15 cellular contexts compared by ENCODE assay signal in the genomic region with DNA sequence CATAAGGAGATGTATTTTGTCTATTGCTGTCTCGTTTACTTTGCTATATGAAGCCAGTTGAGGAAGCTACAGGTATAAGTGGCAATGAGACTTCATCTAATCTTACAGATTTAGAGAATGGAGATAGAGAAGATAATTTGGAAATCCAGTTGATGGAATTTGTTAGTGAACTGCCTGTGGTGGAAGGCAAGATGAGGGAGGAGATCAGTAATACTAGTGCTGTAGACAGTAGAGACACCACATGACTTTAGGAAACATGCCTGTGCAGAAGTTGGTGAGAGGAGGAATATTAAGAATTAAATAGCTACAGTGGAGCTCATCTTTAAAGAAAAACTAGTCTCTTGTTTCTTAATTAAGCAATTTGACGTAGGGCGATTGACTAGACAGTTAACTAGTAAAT. TPM values are rescaled to one million over a fixed set of nuclear protein-coding genes. Genes with fewer than 3 reads are reported as not detected.
DNase-seq lines count a peak whose midpoint lies in the region; ATAC-seq, FAIRE-seq and TF ChIP-seq lines count a peak whose summit lies in the region.
"Had no signal": no experiment of that assay in that cellular context is flagged by ENCODE, and none has a peak within 500 bp of the region (broad histone marks: within the 10 kb centered on the region; RNA-seq: fewer than 3 reads in every experiment).

No MANE protein-coding gene starts in this region.

- TF ChIP-seq POLR2A in IMR-90 (IDR thresholded peaks at IDR 0.05; ENCODE audit: low read depth, low read length) (no peak), esophagus muscularis mucosa (IDR thresholded peaks at IDR 0.05; ENCODE audit: low read depth) (no peak)

- H3K9me1 ChIP-seq in IMR-90 (ENCODE audit: insufficient read depth, low read length): peaks cover 12% of the 10 kb centered on the region

- H2AFZ ChIP-seq in IMR-90 (replicated peaks; ENCODE audit: low read length, poor library complexity): no peak overlapping the region
- H2AFZ ChIP-seq in astrocyte (ENCODE audit: low read depth, low read length): no peak overlapping the region
- H2AFZ ChIP-seq in smooth muscle cell (ENCODE audit: low read depth): no peak overlapping the region

- peaks cover 57% of the 10 kb centered on the region for H3K36me3 Mint-ChIP-seq in activated CD4-positive, alpha-beta T cell treated with anti-CD3 and anti-CD28 coated beads, Interleukin-2, amount 10 ng/mL, durations not matched to agents 24 days and 14 days (ENCODE audit: low read depth)
- H3K36me3 Mint-ChIP-seq in astrocyte (ENCODE audit: low read depth, unreplicated experiment): no peaks in the 10 kb centered on the region

- CTCF ChIA-PET in IMR-90 (lab: Yijun Ruan, JAX): interaction anchor here (0.6 kb wide), 1 partner anchor 44 kb away, joined by 3 read pairs; no protein-coding TSS in a partner anchor

- FAIRE-seq in astrocyte (lab: Jason Lieb, UNC): no peak

- no peak overlapping the region for H4K5ac ChIP-seq in IMR-90 (ENCODE audit: low read depth, low read length)

- no peak for DNase-seq in activated CD4-positive, alpha-beta T cell treated with anti-CD3 and anti-CD28 coated beads, Interleukin-2, amount 10 ng/mL, durations not matched to agents 24 days and 14 days
- DNase-seq in activated CD4-positive, alpha-beta T cell treated with anti-CD3 and anti-CD28 coated beads, Interleukin-2, amount 50 U/mL, for 4 hours: no peak
- DNase-seq in IMR-90 (no peak), astrocyte (ENCODE audit: low read depth) (no peak), smooth muscle cell (lab: John Stamatoyannopoulos, UW; ENCODE audit: unreplicated experiment) (no peak), esophagus muscularis mucosa (ENCODE audit: extremely low spot score) (no peak)
- no peak for DNase-seq in stimulated activated naive CD4-positive, alpha-beta T cell treated with Interleukin-2 at 50 U/mL for 16 hours (lab: John Stamatoyannopoulos, UW)
- DNase-seq: activated CD4-positive, CD25-positive, alpha-beta regulatory T cell treated with anti-CD3 and anti-CD28 coated beads, Interleukin-2, amount 50 U/mL, for 72 hours; cortex of kidney; hippocampal formation; spleen had no signal

- no TSS peak for BruUV-seq in IMR-90 (replicated peaks; lab: Mats Ljungman, UMichigan)

- H3K9me3 ChIP-seq in IMR-90 (ENCODE audit: control insufficient read depth, insufficient read depth, low read length) (no peaks in the 10 kb centered on the region), astrocyte (ENCODE audit: insufficient read depth, low read depth, low read length) (no peaks in the 10 kb centered on the region), smooth muscle cell (replicated peaks; ENCODE audit: low read depth) (no peaks in the 10 kb centered on the region), esophagus muscularis mucosa (no peaks in the 10 kb centered on the region)
- H3K9me3 ChIP-seq: spleen had no signal

- peaks cover 12% of the 10 kb centered on the region for H3F3A ChIP-seq in smooth muscle cell (ENCODE audit: low read depth)

- ATAC-seq in IMR-90 (ENCODE audit: low read depth): no peak
- no peak for ATAC-seq in HG03025 (IDR thresholded peaks at IDR 0.05; ENCODE audit: low FRiP score, unreplicated experiment)

- no peak for TF ChIP-seq RAD21 in IMR-90 (IDR thresholded peaks at IDR 0.05; ENCODE audit: low read length)

- H3K27me3 Mint-ChIP-seq in activated CD4-positive, alpha-beta T cell treated with anti-CD3 and anti-CD28 coated beads, Interleukin-2, amount 10 ng/mL, durations not matched to agents 24 days and 14 days: no peaks in the 10 kb centered on the region
- no peaks in the 10 kb centered on the region for H3K27me3 Mint-ChIP-seq in astrocyte (ENCODE audit: low read depth, unreplicated experiment)
- H3K27me3 Mint-ChIP-seq: activated naive CD8-positive, alpha-beta T cell treated with anti-CD3 and anti-CD28 coated beads, Interleukin-2, amount 50 U/mL, for 24 hours had no signal

- H4K20me1 ChIP-seq in IMR-90 (ENCODE audit: insufficient read depth, low read length) (peaks cover 70% of the 10 kb centered on the region), astrocyte (ENCODE audit: insufficient read depth, low read length) (peaks cover 70% of the 10 kb centered on the region), smooth muscle cell (ENCODE audit: low read depth) (peaks cover 98% of the 10 kb centered on the region)

- no CpG with 5 or more reads among the region's 3 CpGs for WGBS in IMR-90 (ENCODE audit: extremely low coverage in 2 of 2, insufficient read length in 1 of 2), 2 experiments
- WGBS in smooth muscle cell (ENCODE audit: low lambda C conversion rate): 91% methylated on average over 3 of the region's 3 CpGs
- WGBS in esophagus muscularis mucosa: 100% methylated on average over 3 of the region's 3 CpGs

- no peak for TF ChIP-seq CTCF in IMR-90 (conservative IDR thresholded peaks at IDR 0.05; ENCODE audit: low read depth, low read length)
- TF ChIP-seq CTCF in astrocyte (IDR thresholded peaks at IDR 0.05; ENCODE audit: insufficient read depth, low read depth, low read length): no peak
- TF ChIP-seq CTCF in smooth muscle cell (IDR thresholded peaks at IDR 0.05; ENCODE audit: borderline replicate concordance, insufficient read depth, poor library complexity, severe bottlenecking): no peak
- no peak for TF ChIP-seq CTCF in esophagus muscularis mucosa (IDR thresholded peaks at IDR 0.05)

- H2BK20ac ChIP-seq in IMR-90 (ENCODE audit: low read depth, low read length): no peak overlapping the region

- no peak overlapping the region for H3K56ac ChIP-seq in IMR-90 (ENCODE audit: extremely low read depth, insufficient read depth, low read length)

- peak overlapping the region; percentile 63 for H2BK5ac ChIP-seq in IMR-90 (ENCODE audit: low read depth, low read length, poor library complexity, severe bottlenecking)

- in situ Hi-C loops in IMR-90 (cut with MboI; ENCODE audit: low sequenced_read_pairs): no loop called here

- no peak overlapping the region for H2BK15ac ChIP-seq in IMR-90 (ENCODE audit: low read depth, low read length)

- peaks cover 94% of the 10 kb centered on the region for H3K79me2 ChIP-seq in astrocyte (ENCODE audit: insufficient read depth, low read length)
- peaks cover 92% of the 10 kb centered on the region for H3K79me2 ChIP-seq in smooth muscle cell (ENCODE audit: low read depth)

- peak overlapping the region; percentile 23; the same call in 1 of the 2 replicates for H3K18ac ChIP-seq in IMR-90 (ENCODE audit: low read depth, low read length)

- H3K9me3 Mint-ChIP-seq in activated CD4-positive, alpha-beta T cell treated with anti-CD3 and anti-CD28 coated beads, Interleukin-2, amount 10 ng/mL, durations not matched to agents 24 days and 14 days: no peaks in the 10 kb centered on the region
- no peaks in the 10 kb centered on the region for H3K9me3 Mint-ChIP-seq in astrocyte (ENCODE audit: unreplicated experiment)
- H3K9me3 Mint-ChIP-seq: activated naive CD8-positive, alpha-beta T cell treated with anti-CD3 and anti-CD28 coated beads, Interleukin-2, amount 50 U/mL, for 24 hours had no signal

- H2AK9ac ChIP-seq in IMR-90 (replicated peaks; ENCODE audit: low read depth, low read length, poor library complexity): no peak overlapping the region

- peaks cover 22% of the 10 kb centered on the region for H3K4me1 ChIP-seq in IMR-90 (ENCODE audit: control insufficient read depth, insufficient read depth, low read length)
- peaks cover 20% of the 10 kb centered on the region for H3K4me1 ChIP-seq in astrocyte (ENCODE audit: insufficient read depth, low read length)
- peaks cover 41% of the 10 kb centered on the region for H3K4me1 ChIP-seq in smooth muscle cell (ENCODE audit: low read depth)
- H3K4me1 ChIP-seq in esophagus muscularis mucosa: peaks cover 20 to 67% (median 56%) of the 10 kb centered on the region in 4 donors

- H3K4me2 ChIP-seq in IMR-90 (ENCODE audit: low read depth, low read length): peak overlapping the region; percentile 37; the same call in 1 of the 2 replicates
- H3K4me2 ChIP-seq in astrocyte (ENCODE audit: low read length): peak overlapping the region; percentile 41
- peak overlapping the region; percentile 65 for H3K4me2 ChIP-seq in smooth muscle cell

- H3K9ac ChIP-seq in IMR-90 (ENCODE audit: low read depth, low read length) (no peak overlapping the region), astrocyte (ENCODE audit: low read length) (no peak overlapping the region), smooth muscle cell (ENCODE audit: low read depth) (no peak overlapping the region)

- POLR2A ChIA-PET in IMR-90 (lab: Charles Lee; ENCODE audit: unreplicated experiment): interaction anchor here (0.6 kb wide), 1 partner anchor 162 kb away, joined by 3 read pairs; no protein-coding TSS in a partner anchor

- peaks cover 2% of the 10 kb centered on the region; the same call in 1 of the 2 replicates for H3K36me3 ChIP-seq in IMR-90 (ENCODE audit: control insufficient read depth, insufficient read depth, low read length)
- H3K36me3 ChIP-seq in astrocyte (ENCODE audit: insufficient read depth, low read length): no peaks in the 10 kb centered on the region
- H3K36me3 ChIP-seq in smooth muscle cell (ENCODE audit: low read depth): no peaks in the 10 kb centered on the region
- no peaks in the 10 kb centered on the region for H3K36me3 ChIP-seq in esophagus muscularis mucosa
- H3K36me3 ChIP-seq: brain microvascular endothelial cell had no signal

- no peak overlapping the region for H2AK5ac ChIP-seq in IMR-90 (ENCODE audit: low read depth, low read length)

- no peak overlapping the region for H2BK120ac ChIP-seq in IMR-90 (ENCODE audit: low read depth, low read length)

- H4K8ac ChIP-seq in IMR-90 (ENCODE audit: low read depth in 2 of 2, low read length in 2 of 2): no peak overlapping the region

- H3K14ac ChIP-seq in IMR-90 (replicated peaks; ENCODE audit: low read depth, low read length): no peak overlapping the region

- H3K79me1 ChIP-seq in IMR-90 (ENCODE audit: low read depth in 1 of 2, low read length in 2 of 2): peaks cover 26 to 78% of the 10 kb centered on the region in 2 experiments

- no peak overlapping the region for H3K4me3 ChIP-seq in IMR-90 (ENCODE audit: insufficient read depth, low read depth, low read length)
- H3K4me3 ChIP-seq in astrocyte (ENCODE audit: insufficient read depth, low read depth, low read length): no peak overlapping the region
- no peak overlapping the region for H3K4me3 ChIP-seq in smooth muscle cell
- no peak overlapping the region for H3K4me3 ChIP-seq in esophagus muscularis mucosa
- H3K4me3 ChIP-seq: K562, spleen had no signal

- H3K4me1 Mint-ChIP-seq in activated CD4-positive, alpha-beta T cell treated with anti-CD3 and anti-CD28 coated beads, Interleukin-2, amount 10 ng/mL, durations not matched to agents 24 days and 14 days: peaks cover 57% of the 10 kb centered on the region
- peaks cover 38% of the 10 kb centered on the region for H3K4me1 Mint-ChIP-seq in astrocyte (ENCODE audit: low read depth, unreplicated experiment)

- dilution Hi-C loops in IMR-90 (cut with HindIII; ENCODE audit: low sequenced_read_pairs, unreplicated experiment): no loop called here

- H3K23ac ChIP-seq in IMR-90 (ENCODE audit: low read depth, low read length): no peak overlapping the region

- H4K91ac ChIP-seq in IMR-90 (ENCODE audit: insufficient read depth, low read depth, low read length): no peak overlapping the region

- H3K27me3 ChIP-seq in IMR-90 (ENCODE audit: control insufficient read depth, insufficient read depth, low read length) (no peaks in the 10 kb centered on the region), astrocyte (ENCODE audit: insufficient read depth, low read length) (no peaks in the 10 kb centered on the region), smooth muscle cell (ENCODE audit: low read depth) (no peaks in the 10 kb centered on the region), esophagus muscularis mucosa (no peaks in the 10 kb centered on the region)
- H3K27me3 ChIP-seq: brain microvascular endothelial cell, spleen had no signal

- H3K27ac Mint-ChIP-seq in activated CD4-positive, alpha-beta T cell treated with anti-CD3 and anti-CD28 coated beads, Interleukin-2, amount 10 ng/mL, durations not matched to agents 24 days and 14 days: peak overlapping the region; percentile 6
- H3K27ac Mint-ChIP-seq in astrocyte (ENCODE audit: unreplicated experiment): no peak overlapping the region

- H3K4ac ChIP-seq in IMR-90 (ENCODE audit: low read depth, low read length): no peak overlapping the region

- no peak for TF ChIP-seq EP300 in esophagus muscularis mucosa (IDR thresholded peaks at IDR 0.05)

- H3K4me3 Mint-ChIP-seq in activated CD4-positive, alpha-beta T cell treated with anti-CD3 and anti-CD28 coated beads, Interleukin-2, amount 10 ng/mL, durations not matched to agents 24 days and 14 days: peak overlapping the region; percentile 9
- no peak overlapping the region for H3K4me3 Mint-ChIP-seq in astrocyte (ENCODE audit: unreplicated experiment)
- H3K4me3 Mint-ChIP-seq: activated naive CD8-positive, alpha-beta T cell treated with anti-CD3 and anti-CD28 coated beads, Interleukin-2, amount 50 U/mL, for 24 hours had no signal

- intact Hi-C loops in activated CD4-positive, alpha-beta T cell treated with anti-CD3 and anti-CD28 coated beads, Interleukin-2, amount 10 ng/mL, durations not matched to agents 24 days and 14 days (cut with micrococcal nuclease): loop anchor here (5.0 to 10.0 kb wide), 2 partner anchors 40 to 513 kb away; no protein-coding TSS in a partner anchor
- intact Hi-C loops in IMR-90 (cut with micrococcal nuclease): no loop called here
- intact Hi-C loops in esophagus muscularis mucosa (cut with DNase I): no loop called here

- H3K27ac ChIP-seq in IMR-90 (ENCODE audit: insufficient read depth, low read length) (no peak overlapping the region), astrocyte (ENCODE audit: low read depth, low read length) (no peak overlapping the region), smooth muscle cell (ENCODE audit: low read depth) (peak overlapping the region; percentile 62), esophagus muscularis mucosa (replicated peaks in 1 of 4) (no peak overlapping the region)
- H3K27ac ChIP-seq: brain microvascular endothelial cell had no signal

RNA-seq across cellular contexts. Expression of a gene that starts 51.3 kb away (rescaled TPM):
- 539 and 547 TPM in 2 replicates for total RNA-seq in activated CD4-positive, alpha-beta T cell treated with anti-CD3 and anti-CD28 coated beads, Interleukin-2, amount 10 ng/mL, durations not matched to agents 24 days and 14 days
- total RNA-seq in IMR-90 (2012; rRNA removed): 148 and 172 TPM in 2 replicates
- 49.3 and 50.3 TPM in 2 replicates for polyA plus RNA-seq in IMR-90 (2012; rRNA removed)
- 12.3 and 12.6 TPM in 2 replicates for polyA plus RNA-seq in IMR-90 (2012; cell fraction: cytosol; rRNA removed)
- 34.5 and 215 TPM in 2 replicates for polyA plus RNA-seq in IMR-90 (2012; cell fraction: nucleus; rRNA removed; ENCODE audit: low replicate concordance)
- 96.3 and 96.7 TPM in 2 replicates for total RNA-seq in astrocyte
- 96.9 and 183 TPM in 2 replicates for total RNA-seq in smooth muscle cell
- 135 and 137 TPM in 2 replicates for polyA plus RNA-seq in smooth muscle cell
- 10 to 100 TPM; 49.7 to 75.2 (median 60.8) TPM for total RNA-seq in esophagus muscularis mucosa
